8 cellular contexts compared by ENCODE assay signal in genomic region chr15:49045691-49046112, GRCh38. TPM values are rescaled to one million over a fixed set of nuclear protein-coding genes. Genes with fewer than 3 reads are reported as not detected.
DNase-seq lines count a peak whose midpoint lies in the region; ATAC-seq and TF ChIP-seq lines count a peak whose summit lies in the region.

No MANE protein-coding gene starts in this region.

- no peak for TF ChIP-seq EP300 in ovary (IDR thresholded peaks at IDR 0.05)

- H3K4me1 Mint-ChIP-seq in activated T-helper 1 cell treated with anti-CD3 and anti-CD28 coated beads, Interleukin-12 subunit alpha, Interleukin-12 subunit beta, Interleukin-2, Interleukin-4 antibody, amounts not matched to agents 30 ng/mL and 10 ng/mL and 1 ng/mL, durations not matched to agents 14 hours and 24 hours and 36 hours (ENCODE audit: low read depth), result peaks cover 39% of the 10 kb centered on the region

- ATAC-seq in GM21737 (IDR thresholded peaks at IDR 0.05; ENCODE audit: unreplicated experiment), result peak; percentile 41

- TF ChIP-seq POLR2A in ovary (IDR thresholded peaks at IDR 0.05), result no peak

- 1% methylated on average over 11 of the region's 11 CpGs for WGBS in ovary, 3 donors

- H3K27me3 ChIP-seq in cardiac muscle cell (no peaks in the 10 kb centered on the region), ovary (no peaks in the 10 kb centered on the region)

- H3K4me3 ChIP-seq in cardiac muscle cell, result peak overlapping the region; percentile 68
- peak overlapping the region; percentile 99 for H3K4me3 ChIP-seq in ovary

- H3K27ac Mint-ChIP-seq in activated T-helper 1 cell treated with anti-CD3 and anti-CD28 coated beads, Interleukin-12 subunit alpha, Interleukin-12 subunit beta, Interleukin-2, Interleukin-4 antibody, amounts not matched to agents 30 ng/mL and 10 ng/mL and 1 ng/mL, durations not matched to agents 14 hours and 24 hours and 36 hours, result peak overlapping the region; percentile 91

- TF ChIP-seq CTCF in cardiac muscle cell (IDR thresholded peaks at IDR 0.05; ENCODE audit: low read depth, low read length), result no peak
- TF ChIP-seq CTCF in ovary (IDR thresholded peaks at IDR 0.05), result no peak

- H3K36me3 ChIP-seq in cardiac muscle cell (no peaks in the 10 kb centered on the region), ovary (no peaks in the 10 kb centered on the region)

- H3K27me3 Mint-ChIP-seq in activated T-helper 1 cell treated with anti-CD3 and anti-CD28 coated beads, Interleukin-12 subunit alpha, Interleukin-12 subunit beta, Interleukin-2, Interleukin-4 antibody, amounts not matched to agents 30 ng/mL and 10 ng/mL and 1 ng/mL, durations not matched to agents 14 hours and 24 hours and 36 hours (ENCODE audit: insufficient read depth), result no peaks in the 10 kb centered on the region

- in situ Hi-C loops in KBM-7 (cut with MboI; ENCODE audit: low pct_unique_long_range_greater_than_20kb, low sequenced_read_pairs), result no loop called here

- intact Hi-C loops in activated T-helper 1 cell treated with anti-CD3 and anti-CD28 coated beads, Interleukin-12 subunit alpha, Interleukin-12 subunit beta, Interleukin-2, Interleukin-4 antibody, amounts not matched to agents 30 ng/mL and 10 ng/mL and 1 ng/mL, durations not matched to agents 14 hours and 24 hours and 36 hours (cut with micrococcal nuclease), result loop anchor here (1.0 to 10.0 kb wide), 7 partner anchors 71 to 711 kb away; partner anchors contain the start of genes CEP152, COPS2, DTWD1 and DUT
- intact Hi-C loops in ovary (cut with DNase I), result no loop called here

- peaks cover 9% of the 10 kb centered on the region for H3K36me3 Mint-ChIP-seq in activated T-helper 1 cell treated with anti-CD3 and anti-CD28 coated beads, Interleukin-12 subunit alpha, Interleukin-12 subunit beta, Interleukin-2, Interleukin-4 antibody, amounts not matched to agents 30 ng/mL and 10 ng/mL and 1 ng/mL, durations not matched to agents 14 hours and 24 hours and 36 hours (ENCODE audit: low read depth)

- H3K4me3 Mint-ChIP-seq in activated T-helper 1 cell treated with anti-CD3 and anti-CD28 coated beads, Interleukin-12 subunit alpha, Interleukin-12 subunit beta, Interleukin-2, Interleukin-4 antibody, amounts not matched to agents 30 ng/mL and 10 ng/mL and 1 ng/mL, durations not matched to agents 14 hours and 24 hours and 36 hours, result peak overlapping the region; percentile 96

- no peaks in the 10 kb centered on the region for H3K9me3 ChIP-seq in cardiac muscle cell (ENCODE audit: low read depth)
- H3K9me3 ChIP-seq in ovary, result no peaks in the 10 kb centered on the region

- H3K27ac ChIP-seq in cardiac muscle cell (peak overlapping the region; percentile 85), ovary (peak overlapping the region; percentile 31 to 44)

- no peaks in the 10 kb centered on the region for H3K9me3 Mint-ChIP-seq in activated T-helper 1 cell treated with anti-CD3 and anti-CD28 coated beads, Interleukin-12 subunit alpha, Interleukin-12 subunit beta, Interleukin-2, Interleukin-4 antibody, amounts not matched to agents 30 ng/mL and 10 ng/mL and 1 ng/mL, durations not matched to agents 14 hours and 24 hours and 36 hours

- DNase-seq in NOMO-1 (lab: John Stamatoyannopoulos, UW; ENCODE audit: unreplicated experiment in 2 of 2) (peak; percentile 8 to 66), NOMO-1 treated with dmso at 0.1 percent for 144 hours (lab: John Stamatoyannopoulos, UW; ENCODE audit: unreplicated experiment) (no peak), KBM-7 (peak; percentile 66), cardiac muscle cell (ENCODE audit: low read depth in 1 of 2, low spot score in 1 of 2) (peak; percentile 52 to 64), ovary (no peak), NCI-H2029 treated with DMSO at 0.1 percent for 48 hours (lab: John Stamatoyannopoulos, UW) (no peak)
- no peak for DNase-seq in activated T-helper 1 cell treated with anti-CD3 and anti-CD28 coated beads, Interleukin-12 subunit alpha, Interleukin-12 subunit beta, Interleukin-2, Interleukin-4 antibody, amounts not matched to agents 30 ng/mL and 10 ng/mL and 1 ng/mL, durations not matched to agents 14 hours and 24 hours and 36 hours (ENCODE audit: low spot score)

- H3K4me1 ChIP-seq in cardiac muscle cell (ENCODE audit: low read depth) (peaks cover 14% of the 10 kb centered on the region), ovary (ENCODE audit: insufficient read depth) (peaks cover 3% of the 10 kb centered on the region)

RNA-seq across cellular contexts. Expression of gene SECISBP2L, which starts 0.5 kb away (rescaled TPM):
- 38.0 and 44.8 TPM in 2 replicates for total RNA-seq in activated T-helper 1 cell treated with anti-CD3 and anti-CD28 coated beads, Interleukin-12 subunit alpha, Interleukin-12 subunit beta, Interleukin-2, Interleukin-4 antibody, amounts not matched to agents 30 ng/mL and 10 ng/mL and 1 ng/mL, durations not matched to agents 14 hours and 24 hours and 36 hours
- total RNA-seq in cardiac muscle cell (19.9 and 24.6 TPM in 2 replicates), ovary (10 to 100 TPM; 28.7 to 47.0 (median 40.7) TPM)
- polyA plus RNA-seq in cardiac muscle cell (25.2 and 27.9 TPM in 2 replicates), ovary (10 to 100 TPM; 13.1 to 26.8 TPM)

Comparison
In these comparisons a context has a peak if more than half of its experiments do, and no peak if none do; other contexts are left out.
1. DNase-seq: peak in NOMO-1 (2 of 2), KBM-7 (single experiment) and cardiac muscle cell (2 of 2); none in NOMO-1 treated with dmso at 0.1 percent for 144 hours (single experiment), activated T-helper 1 cell treated with anti-CD3 and anti-CD28 coated beads, Interleukin-12 subunit alpha, Interleukin-12 subunit beta, Interleukin-2, Interleukin-4 antibody, amounts not matched to agents 30 ng/mL and 10 ng/mL and 1 ng/mL, durations not matched to agents 14 hours and 24 hours and 36 hours (single experiment), ovary (0 of 5) and NCI-H2029 treated with DMSO at 0.1 percent for 48 hours (single experiment).